In the genomic region with DNA sequence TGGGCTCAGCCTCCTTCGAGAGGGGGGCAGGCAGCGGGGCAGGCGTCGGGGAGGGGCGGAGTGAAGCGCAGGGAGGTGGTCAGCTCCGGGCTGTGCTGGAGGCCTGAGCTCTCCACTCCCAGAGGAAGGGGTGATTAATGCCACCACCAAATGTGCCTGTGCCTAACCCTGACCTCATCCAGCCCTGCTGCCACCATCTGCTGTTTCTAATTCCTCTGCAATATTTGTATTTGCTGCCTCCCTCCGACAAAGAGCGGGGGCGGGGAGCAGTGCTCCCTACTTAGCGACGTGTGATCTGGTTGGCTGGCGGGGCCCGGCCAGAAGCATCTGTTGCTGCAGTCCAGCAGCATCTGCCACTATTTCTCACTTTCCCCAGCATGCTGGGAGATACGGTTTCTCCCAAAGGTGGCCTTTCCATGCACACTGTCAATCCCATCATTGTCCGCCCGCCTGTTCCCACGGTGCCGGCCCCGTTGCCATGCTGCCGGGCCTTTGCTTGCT, we compare ENCODE assay signal across 11 cellular contexts. TPM values are rescaled to one million over a fixed set of nuclear protein-coding genes. Genes with fewer than 3 reads are reported as not detected.
DNase-seq lines count a peak whose midpoint lies in the region; ATAC-seq lines count a peak whose summit lies in the region.
"Had no signal": no experiment of that assay in that cellular context is flagged by ENCODE, and none has a peak within 500 bp of the region (broad histone marks: within the 10 kb centered on the region; RNA-seq: fewer than 3 reads in every experiment).

No MANE protein-coding gene starts in this region.

- peak overlapping the region; percentile 23 for H3K27ac ChIP-seq in layer of hippocampus (ENCODE audit: low read depth, low read length)
- H3K27ac ChIP-seq: neutrophil had no signal

- no peaks in the 10 kb centered on the region for H3K27me3 ChIP-seq in layer of hippocampus (ENCODE audit: control insufficient read depth, insufficient read depth, low read length)
- H3K27me3 ChIP-seq: neutrophil had no signal

- ATAC-seq in left lobe of liver = no peak
- no peak for ATAC-seq in GM19351 (IDR thresholded peaks at IDR 0.05; ENCODE audit: unreplicated experiment)

- DNase-seq in NCI-H1694 treated with DMSO at 0.1 percent for 48 hours (lab: John Stamatoyannopoulos, UW) (peak; percentile 59), amygdala (lab: John Stamatoyannopoulos, UW) (peak in 32 of 56 donors; percentile 16 to 74 (median 46)), superior temporal gyrus (ENCODE audit: extremely low spot score) (peak; percentile 73), left lobe of liver (ENCODE audit: low spot score) (no peak), HUDEP-2 (lab: John Stamatoyannopoulos, UW; ENCODE audit: unreplicated experiment in 76 of 76) (no peak), AML-193 (lab: John Stamatoyannopoulos, UW) (no peak)
- DNase-seq: activated naive CD4-positive, alpha-beta T cell; RPMI8226 had no signal

RNA-seq across cellular contexts. Expression of a gene that starts 47.0 kb away (rescaled TPM):
- 4.9 TPM for total RNA-seq in left lobe of liver

Comparison
In these comparisons a context has a peak if more than half of its experiments do, and no peak if none do; other contexts are left out.
1. DNase-seq: peak in NCI-H1694 treated with DMSO at 0.1 percent for 48 hours (single experiment), amygdala (32 of 56) and superior temporal gyrus (single experiment); none in left lobe of liver (single experiment), HUDEP-2 (0 of 76) and AML-193 (0 of 2).